ENCODE assay signal across 14 cellular contexts in genomic region chr20:37511605-37512275, GRCh38. TPM values are rescaled to one million over a fixed set of nuclear protein-coding genes. Genes with fewer than 3 reads are reported as not detected.
A peak's percentile ranks its signal among the peaks of the same experiment; 100 is the strongest.
DNase-seq lines count a peak whose midpoint lies in the region; ATAC-seq and TF ChIP-seq lines count a peak whose summit lies in the region.
"Had no signal": no experiment of that assay in that cellular context is flagged by ENCODE, and none has a peak within 500 bp of the region (broad histone marks: within the 10 kb centered on the region; RNA-seq: fewer than 3 reads in every experiment).

No MANE protein-coding gene starts in this region.

- DNase-seq in AG10803 (ENCODE audit: low read depth) = peak; percentile 93
- peak; percentile 71 for DNase-seq in HS-27A (ENCODE audit: low read depth)
- peak; percentile 29 for DNase-seq in amniotic stem cell (lab: John Stamatoyannopoulos, UW)
- DNase-seq in hepatic stellate cell (ENCODE audit: low spot score) = peak; percentile 72
- DNase-seq in putamen (ENCODE audit: low spot score) = no peak
- DNase-seq in mesenteric fat pad (ENCODE audit: low spot score) = no peak
- no peak for DNase-seq in left colon
- DNase-seq: activated CD8-positive, alpha-beta memory T cell treated with anti-CD3 and anti-CD28 coated beads for 24 hours; activated naive CD4-positive, alpha-beta T cell treated with Interleukin-2 at 50 U/mL for 16 hours; midbrain; NCI-H1092 treated with DMSO at 0.1 percent for 48 hours; SIG-M5 had no signal

- no peak overlapping the region for H3K4me3 ChIP-seq in AG10803 (ENCODE audit: low read length)
- H3K4me3 ChIP-seq: BLaER1 treated with 17β-estradiol and CSF1 and Interleukin-3, amounts not matched to agents 10 nM and 100 nM had no signal

- TF ChIP-seq CTCF in AG10803 (conservative IDR thresholded peaks at IDR 0.05; ENCODE audit: low read length) = no peak

- intact Hi-C loops in left colon (cut with DNase I, micrococcal nuclease) = loop anchor here in 1 of 2 donors (10.0 kb wide), 1 partner anchor 317 kb away; no protein-coding TSS in a partner anchor

- ATAC-seq in GM21423 (IDR thresholded peaks at IDR 0.05; ENCODE audit: unreplicated experiment) = no peak
- no peak for ATAC-seq in left colon

RNA-seq across cellular contexts. Expression of gene NNAT, which starts 9.3 kb away (rescaled TPM):
- total RNA-seq in mesenteric fat pad (27.3 TPM), left colon (1 to 10 TPM in 1 of 2 donors, not detected in 1; 3.4 TPM)

RNA-seq across cellular contexts. Expression of gene BLCAP, which starts 15.9 kb away (rescaled TPM):
- total RNA-seq in mesenteric fat pad = 148 TPM
- 100 to 1,000 TPM in 1 of 2 donors, 10 to 100 TPM in 1; 98.9 to 104 TPM for total RNA-seq in left colon

Comparison
In these comparisons a context has a peak if more than half of its experiments do, and no peak if none do; other contexts are left out.
1. DNase-seq: peak in AG10803 (single experiment), HS-27A (single experiment), amniotic stem cell (single experiment) and hepatic stellate cell (single experiment); none in putamen (single experiment), mesenteric fat pad (single experiment) and left colon (0 of 2).